In genomic region chr2:23614701-23615100, GRCh38 we compare ENCODE assay signal across 18 cellular contexts.
DNase-seq lines count a peak whose midpoint lies in the region; ATAC-seq and TF ChIP-seq lines count a peak whose summit lies in the region.
"Had no signal": no experiment of that assay in that cellular context is flagged by ENCODE, and none has a peak within 500 bp of the region (broad histone marks: within the 10 kb centered on the region; RNA-seq: fewer than 3 reads in every experiment).

No MANE protein-coding gene starts in this region.

- 0 out of 2 replicates have a peak, but pooled peaks cover 6% of the 10 kb centered on the region for H3K9me2 ChIP-seq in GM23338 (ENCODE audit: insufficient read depth)

- peak; percentile 25 for DNase-seq in GM23338 (ENCODE audit: low spot score)
- DNase-seq in WTC11 (ENCODE audit: low spot score) = no peak
- DNase-seq in left kidney (ENCODE audit: low read depth, low spot score) = peak; percentile 43
- peak; percentile 8 for DNase-seq in stimulated activated naive CD8-positive, alpha-beta T cell treated with anti-CD3 and anti-CD28 coated beads, Interleukin-15, Interleukin-2, amounts not matched to agents 100 U/mL and 50 U/mL, for 24 hours
- no peak for DNase-seq in NCI-H446 (lab: John Stamatoyannopoulos, UW)
- no peak for DNase-seq in nucleus accumbens (lab: John Stamatoyannopoulos, UW)
- DNase-seq in D341Med (ENCODE audit: low spot score) = no peak
- no peak for DNase-seq in T1000 (lab: John Stamatoyannopoulos, UW)
- DNase-seq: activated CD4-positive, CD25-positive, alpha-beta regulatory T cell; activated CD8-positive, alpha-beta memory T cell treated with anti-CD3 and anti-CD28 coated beads for 24 hours; DMS79 treated with DMSO at 0.1 percent for 48 hours; hypothalamus; NCI-H1048; NCI-H524; SHP77; T-helper 1 cell had no signal

- ATAC-seq in GM23338 (peak; percentile 78), WTC11 (peak; percentile 80)
- ATAC-seq in stimulated activated naive CD8-positive, alpha-beta T cell treated with anti-CD3 and anti-CD28 coated beads, Interleukin-15, Interleukin-2, amounts not matched to agents 100 U/mL and 50 U/mL, for 24 hours = no peak
- ATAC-seq: activated T-helper 17 cell treated with anti-CD3 and anti-CD28 coated beads, Interleukin-2, amount 50 U/mL, for 72 hours had no signal

- no peak overlapping the region for H3K27ac ChIP-seq in GM23338 (ENCODE audit: low read depth)

- CTCF ChIA-PET in WTC11 (lab: Charles Lee) = interaction anchor here (0.6 to 6.0 kb wide), 2 partner anchors 11 to 302 kb away, joined by 3 to 36 read pairs; no protein-coding TSS in a partner anchor

- H3K4me3 Mint-ChIP-seq in GM23338 (no peak overlapping the region; the same call in 2 of the 3 replicates), WTC11 (no peak overlapping the region)
- H3K4me3 Mint-ChIP-seq: activated T-helper 17 cell treated with anti-CD3 and anti-CD28 coated beads, Interleukin-2, amount 50 U/mL, for 72 hours; CD8-positive, alpha-beta memory T cell had no signal

- POLR2A ChIA-PET in WTC11 (lab: Charles Lee) = no interaction called here

- H3K4me1 ChIP-seq in GM23338 (ENCODE audit: insufficient read depth) = no peaks in the 10 kb centered on the region

- H3K27me3 ChIP-seq in GM23338 (ENCODE audit: insufficient read depth) = no peaks in the 10 kb centered on the region

- H3K36me3 ChIP-seq in GM23338 (ENCODE audit: insufficient read depth) = no peaks in the 10 kb centered on the region; the same call in 1 of the 2 replicates

- no peak overlapping the region for H3K4me3 ChIP-seq in GM23338

- H3K79me2 ChIP-seq in GM23338 (replicated peaks; ENCODE audit: insufficient read depth) = no peaks in the 10 kb centered on the region

- H3K4me1 Mint-ChIP-seq in GM23338 (peaks cover 19% of the 10 kb centered on the region), WTC11 (peaks cover 22% of the 10 kb centered on the region)
- H3K4me1 Mint-ChIP-seq: activated T-helper 17 cell treated with anti-CD3 and anti-CD28 coated beads, Interleukin-2, amount 50 U/mL, for 72 hours had no signal

- no peaks in the 10 kb centered on the region for H4K20me1 ChIP-seq in GM23338 (replicated peaks; ENCODE audit: insufficient read depth)

- no peak for TF ChIP-seq CTCF in GM23338 (conservative IDR thresholded peaks at IDR 0.05; ENCODE audit: low read depth in 2 of 2)
- TF ChIP-seq CTCF in WTC11 (IDR thresholded peaks at IDR 0.05) = no peak

- H2AFZ ChIP-seq in GM23338 = no peak overlapping the region

- no peak overlapping the region for H3K4me2 ChIP-seq in GM23338

- H3F3A ChIP-seq in GM23338 (replicated peaks; ENCODE audit: low read depth) = no peaks in the 10 kb centered on the region

- H3K27ac Mint-ChIP-seq in GM23338 = no peak overlapping the region
- peak overlapping the region; percentile 70; the same call in 1 of the 2 replicates for H3K27ac Mint-ChIP-seq in WTC11
- H3K27ac Mint-ChIP-seq: activated T-helper 17 cell treated with anti-CD3 and anti-CD28 coated beads, Interleukin-2, amount 50 U/mL, for 72 hours; CD8-positive, alpha-beta memory T cell had no signal

- H3K27me3 Mint-ChIP-seq in GM23338 (ENCODE audit: insufficient read depth, low read depth, poor library complexity) (peaks cover 6% of the 10 kb centered on the region), WTC11 (ENCODE audit: low read depth) (no peaks in the 10 kb centered on the region; the same call in 1 of the 2 replicates)

- H3K9me3 Mint-ChIP-seq in GM23338 = peaks cover 23% of the 10 kb centered on the region
- peaks cover 30% of the 10 kb centered on the region for H3K9me3 Mint-ChIP-seq in WTC11

- H3K36me3 Mint-ChIP-seq in GM23338 (ENCODE audit: low read depth) = peaks cover 22% of the 10 kb centered on the region
- H3K36me3 Mint-ChIP-seq in WTC11 = peaks cover 21% of the 10 kb centered on the region
- H3K36me3 Mint-ChIP-seq: CD8-positive, alpha-beta memory T cell had no signal

TF ChIP-seq in GM23338, 12 proteins besides CTCF, POLR2A, EP300 and RAD21 (continues in another document):
- no peak for TF ChIP-seq REST (IDR thresholded peaks at IDR 0.05; ENCODE audit: unreplicated experiment)
- no peak for TF ChIP-seq POLR2AphosphoS5 (IDR thresholded peaks at IDR 0.05; ENCODE audit: low read depth)
- TF ChIP-seq ZNF114 (CRISPR knock-in tag; IDR thresholded peaks at IDR 0.05) = no peak

TF ChIP-seq in WTC11, 78 proteins besides CTCF, POLR2A, EP300 and RAD21:
- no peak for TF ChIP-seq ZNF263 (CRISPR knock-in tag; IDR thresholded peaks at IDR 0.05; ENCODE audit: low read depth)
- no peak for TF ChIP-seq GRHL2 (CRISPR knock-in tag; IDR thresholded peaks at IDR 0.05; ENCODE audit: insufficient replicate concordance, severe bottlenecking)
- no peak for TF ChIP-seq USF1 (CRISPR knock-in tag; IDR thresholded peaks at IDR 0.05)
- TF ChIP-seq ZNF423 (CRISPR knock-in tag; IDR thresholded peaks at IDR 0.05) = no peak
- no peak for TF ChIP-seq ZNF396 (CRISPR knock-in tag; IDR thresholded peaks at IDR 0.05; ENCODE audit: borderline replicate concordance)
- no peak for TF ChIP-seq ZNF281 (CRISPR knock-in tag; IDR thresholded peaks at IDR 0.05)
- no peak for TF ChIP-seq MXD4 (CRISPR knock-in tag; IDR thresholded peaks at IDR 0.05; ENCODE audit: borderline replicate concordance)
- TF ChIP-seq ATF2 (CRISPR knock-in tag; IDR thresholded peaks at IDR 0.05; ENCODE audit: borderline replicate concordance, low read depth) = no peak
- no peak for TF ChIP-seq GABPB1 (CRISPR knock-in tag; IDR thresholded peaks at IDR 0.05)
- TF ChIP-seq E2F5 (CRISPR knock-in tag; IDR thresholded peaks at IDR 0.05) = no peak
- no peak for TF ChIP-seq NFE2L1 (CRISPR knock-in tag; IDR thresholded peaks at IDR 0.05)
- TF ChIP-seq MLX (CRISPR knock-in tag; IDR thresholded peaks at IDR 0.05) = no peak

Comparison
In these comparisons a context has a peak if more than half of its experiments do, and no peak if none do; other contexts are left out.
1. DNase-seq: peak in GM23338 (single experiment), left kidney (single experiment) and stimulated activated naive CD8-positive, alpha-beta T cell treated with anti-CD3 and anti-CD28 coated beads, Interleukin-15, Interleukin-2, amounts not matched to agents 100 U/mL and 50 U/mL, for 24 hours (single experiment); none in WTC11 (single experiment), NCI-H446 (0 of 2), nucleus accumbens (0 of 56), D341Med (single experiment) and T1000 (single experiment).